In the genomic region with DNA sequence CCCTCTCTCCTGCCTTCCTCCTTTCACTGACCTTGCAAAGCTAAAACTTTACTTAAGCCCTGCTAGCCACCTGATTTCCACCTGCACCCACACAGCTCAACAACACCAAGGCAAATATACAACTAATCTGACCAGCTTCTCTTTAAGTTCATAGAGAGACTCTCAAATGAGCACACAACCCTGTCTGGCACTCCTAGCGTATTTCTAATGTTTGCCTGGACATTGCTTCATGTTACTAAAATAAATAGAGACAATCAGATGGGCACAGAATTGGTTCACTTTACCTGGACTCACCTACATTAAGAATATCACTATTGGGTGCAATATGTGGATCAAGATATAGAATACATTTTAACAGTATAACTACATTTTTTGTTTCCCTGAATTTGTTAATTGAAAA, we compare ENCODE assay signal across 1 cellular context.
TF ChIP-seq lines count a peak whose summit lies in the region.

No MANE protein-coding gene starts in this region.

TF ChIP-seq in GM23338, 12 proteins besides CTCF, POLR2A, EP300 and RAD21 (continued from another document):
- TF ChIP-seq, protein P1, sequence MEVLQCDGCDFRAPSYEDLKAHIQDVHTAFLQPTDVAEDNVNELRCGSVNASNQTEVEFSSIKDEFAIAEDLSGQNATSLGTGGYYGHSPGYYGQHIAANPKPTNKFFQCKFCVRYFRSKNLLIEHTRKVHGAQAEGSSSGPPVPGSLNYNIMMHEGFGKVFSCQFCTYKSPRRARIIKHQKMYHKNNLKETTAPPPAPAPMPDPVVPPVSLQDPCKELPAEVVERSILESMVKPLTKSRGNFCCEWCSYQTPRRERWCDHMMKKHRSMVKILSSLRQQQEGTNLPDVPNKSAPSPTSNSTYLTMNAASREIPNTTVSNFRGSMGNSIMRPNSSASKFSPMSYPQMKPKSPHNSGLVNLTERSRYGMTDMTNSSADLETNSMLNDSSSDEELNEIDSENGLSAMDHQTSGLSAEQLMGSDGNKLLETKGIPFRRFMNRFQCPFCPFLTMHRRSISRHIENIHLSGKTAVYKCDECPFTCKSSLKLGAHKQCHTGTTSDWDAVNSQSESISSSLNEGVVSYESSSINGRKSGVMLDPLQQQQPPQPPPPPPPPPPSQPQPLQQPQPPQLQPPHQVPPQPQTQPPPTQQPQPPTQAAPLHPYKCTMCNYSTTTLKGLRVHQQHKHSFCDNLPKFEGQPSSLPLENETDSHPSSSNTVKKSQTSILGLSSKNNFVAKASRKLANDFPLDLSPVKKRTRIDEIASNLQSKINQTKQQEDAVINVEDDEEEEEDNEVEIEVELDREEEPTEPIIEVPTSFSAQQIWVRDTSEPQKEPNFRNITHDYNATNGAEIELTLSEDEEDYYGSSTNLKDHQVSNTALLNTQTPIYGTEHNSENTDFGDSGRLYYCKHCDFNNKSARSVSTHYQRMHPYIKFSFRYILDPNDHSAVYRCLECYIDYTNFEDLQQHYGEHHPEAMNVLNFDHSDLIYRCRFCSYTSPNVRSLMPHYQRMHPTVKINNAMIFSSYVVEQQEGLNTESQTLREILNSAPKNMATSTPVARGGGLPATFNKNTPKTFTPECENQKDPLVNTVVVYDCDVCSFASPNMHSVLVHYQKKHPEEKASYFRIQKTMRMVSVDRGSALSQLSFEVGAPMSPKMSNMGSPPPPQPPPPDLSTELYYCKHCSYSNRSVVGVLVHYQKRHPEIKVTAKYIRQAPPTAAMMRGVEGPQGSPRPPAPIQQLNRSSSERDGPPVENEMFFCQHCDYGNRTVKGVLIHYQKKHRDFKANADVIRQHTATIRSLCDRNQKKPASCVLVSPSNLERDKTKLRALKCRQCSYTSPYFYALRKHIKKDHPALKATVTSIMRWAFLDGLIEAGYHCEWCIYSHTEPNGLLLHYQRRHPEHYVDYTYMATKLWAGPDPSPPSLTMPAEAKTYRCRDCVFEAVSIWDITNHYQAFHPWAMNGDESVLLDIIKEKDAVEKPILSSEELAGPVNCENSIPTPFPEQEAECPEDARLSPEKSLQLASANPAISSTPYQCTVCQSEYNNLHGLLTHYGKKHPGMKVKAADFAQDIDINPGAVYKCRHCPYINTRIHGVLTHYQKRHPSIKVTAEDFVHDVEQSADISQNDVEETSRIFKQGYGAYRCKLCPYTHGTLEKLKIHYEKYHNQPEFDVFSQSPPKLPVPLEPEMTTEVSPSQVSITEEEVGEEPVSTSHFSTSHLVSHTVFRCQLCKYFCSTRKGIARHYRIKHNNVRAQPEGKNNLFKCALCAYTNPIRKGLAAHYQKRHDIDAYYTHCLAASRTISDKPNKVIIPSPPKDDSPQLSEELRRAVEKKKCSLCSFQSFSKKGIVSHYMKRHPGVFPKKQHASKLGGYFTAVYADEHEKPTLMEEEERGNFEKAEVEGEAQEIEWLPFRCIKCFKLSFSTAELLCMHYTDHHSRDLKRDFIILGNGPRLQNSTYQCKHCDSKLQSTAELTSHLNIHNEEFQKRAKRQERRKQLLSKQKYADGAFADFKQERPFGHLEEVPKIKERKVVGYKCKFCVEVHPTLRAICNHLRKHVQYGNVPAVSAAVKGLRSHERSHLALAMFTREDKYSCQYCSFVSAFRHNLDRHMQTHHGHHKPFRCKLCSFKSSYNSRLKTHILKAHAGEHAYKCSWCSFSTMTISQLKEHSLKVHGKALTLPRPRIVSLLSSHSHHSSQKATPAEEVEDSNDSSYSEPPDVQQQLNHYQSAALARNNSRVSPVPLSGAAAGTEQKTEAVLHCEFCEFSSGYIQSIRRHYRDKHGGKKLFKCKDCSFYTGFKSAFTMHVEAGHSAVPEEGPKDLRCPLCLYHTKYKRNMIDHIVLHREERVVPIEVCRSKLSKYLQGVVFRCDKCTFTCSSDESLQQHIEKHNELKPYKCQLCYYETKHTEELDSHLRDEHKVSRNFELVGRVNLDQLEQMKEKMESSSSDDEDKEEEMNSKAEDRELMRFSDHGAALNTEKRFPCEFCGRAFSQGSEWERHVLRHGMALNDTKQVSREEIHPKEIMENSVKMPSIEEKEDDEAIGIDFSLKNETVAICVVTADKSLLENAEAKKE (CRISPR knock-in tag; IDR thresholded peaks at IDR 0.05) = no peak
- no peak for TF ChIP-seq JUNB (IDR thresholded peaks at IDR 0.05; ENCODE audit: unreplicated experiment)
TF ChIP-seq in GM23338: peak in this region for 0.
